1 cellular context compared by ENCODE assay signal in the genomic region with DNA sequence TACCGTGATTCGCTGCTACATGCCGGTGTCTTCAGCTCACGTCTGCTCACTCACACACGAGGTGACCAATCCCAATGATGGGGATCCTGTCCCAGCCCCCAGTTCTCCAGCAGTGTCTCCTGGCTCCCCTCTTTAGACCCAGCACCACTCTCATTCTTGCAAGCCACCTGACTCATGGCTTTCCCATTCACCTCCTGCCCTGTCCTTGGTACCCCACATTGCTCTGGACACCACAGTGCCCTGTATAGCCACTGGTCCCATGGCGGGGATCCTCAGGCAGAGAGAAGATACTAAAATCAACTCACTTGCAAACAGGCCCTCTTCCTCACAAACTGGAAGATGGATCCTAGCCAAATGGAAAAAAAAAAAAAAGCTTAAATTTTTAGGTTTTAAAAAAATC.
TF ChIP-seq lines count a peak whose summit lies in the region.

No MANE protein-coding gene starts in this region.

TF ChIP-seq in IMR-90, 13 proteins besides CTCF, POLR2A, EP300 and RAD21 (continued from another document):
- TF ChIP-seq SMC3 (IDR thresholded peaks at IDR 0.05; ENCODE audit: low read depth, low read length) (no peak), MXI1 (IDR thresholded peaks at IDR 0.05; ENCODE audit: borderline replicate concordance, low read depth, low read length) (no peak), CHD1 (IDR thresholded peaks at IDR 0.05; ENCODE audit: low read depth, low read length) (no peak), MAZ (IDR thresholded peaks at IDR 0.05; ENCODE audit: borderline replicate concordance, low read depth, low read length) (no peak), NFE2L2 (IDR thresholded peaks at IDR 0.05; ENCODE audit: low read depth, low read length) (no peak), MAFK (IDR thresholded peaks at IDR 0.05; ENCODE audit: low read depth, low read length) (no peak)
- TF ChIP-seq, protein P1, sequence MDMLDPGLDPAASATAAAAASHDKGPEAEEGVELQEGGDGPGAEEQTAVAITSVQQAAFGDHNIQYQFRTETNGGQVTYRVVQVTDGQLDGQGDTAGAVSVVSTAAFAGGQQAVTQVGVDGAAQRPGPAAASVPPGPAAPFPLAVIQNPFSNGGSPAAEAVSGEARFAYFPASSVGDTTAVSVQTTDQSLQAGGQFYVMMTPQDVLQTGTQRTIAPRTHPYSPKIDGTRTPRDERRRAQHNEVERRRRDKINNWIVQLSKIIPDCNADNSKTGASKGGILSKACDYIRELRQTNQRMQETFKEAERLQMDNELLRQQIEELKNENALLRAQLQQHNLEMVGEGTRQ (IDR thresholded peaks at IDR 0.05; ENCODE audit: low read depth, low read length), result no peak
- TF ChIP-seq, protein P2, sequence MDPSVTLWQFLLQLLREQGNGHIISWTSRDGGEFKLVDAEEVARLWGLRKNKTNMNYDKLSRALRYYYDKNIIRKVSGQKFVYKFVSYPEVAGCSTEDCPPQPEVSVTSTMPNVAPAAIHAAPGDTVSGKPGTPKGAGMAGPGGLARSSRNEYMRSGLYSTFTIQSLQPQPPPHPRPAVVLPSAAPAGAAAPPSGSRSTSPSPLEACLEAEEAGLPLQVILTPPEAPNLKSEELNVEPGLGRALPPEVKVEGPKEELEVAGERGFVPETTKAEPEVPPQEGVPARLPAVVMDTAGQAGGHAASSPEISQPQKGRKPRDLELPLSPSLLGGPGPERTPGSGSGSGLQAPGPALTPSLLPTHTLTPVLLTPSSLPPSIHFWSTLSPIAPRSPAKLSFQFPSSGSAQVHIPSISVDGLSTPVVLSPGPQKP (IDR thresholded peaks at IDR 0.05; ENCODE audit: borderline replicate concordance, low read depth, low read length), result no peak
